ENCODE assay signal across 16 cellular contexts in the genomic region with DNA sequence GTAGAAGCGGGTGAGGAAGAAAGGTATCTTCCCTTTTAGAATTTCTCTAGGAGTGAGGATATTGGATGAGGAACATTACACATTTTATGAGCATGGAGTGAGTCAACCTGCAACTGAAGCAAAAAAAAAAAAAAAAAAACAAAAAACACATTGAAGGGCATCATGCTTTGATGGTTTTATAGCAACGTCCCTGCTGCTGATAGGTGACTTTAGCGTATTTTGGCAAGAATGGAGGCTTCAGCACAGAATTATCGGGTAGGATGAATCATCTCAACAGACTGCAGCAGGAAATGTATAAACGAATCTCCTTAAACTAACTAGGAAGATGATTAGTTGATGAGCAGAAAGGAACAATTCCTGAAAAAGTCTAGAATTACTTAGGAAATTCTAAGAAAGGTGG.
"Had no signal": no experiment of that assay in that cellular context is flagged by ENCODE, and none has a peak within 500 bp of the region (broad histone marks: within the 10 kb centered on the region; RNA-seq: fewer than 3 reads in every experiment).

No MANE protein-coding gene starts in this region.

- H3K27me3 ChIP-seq: adrenal gland, breast epithelium, dorsolateral prefrontal cortex, esophagus squamous epithelium, foreskin keratinocyte, heart left ventricle, spleen, tibial nerve had no signal

- H3K9me3 ChIP-seq: breast epithelium, left ventricle myocardium inferior, psoas muscle, tibial nerve had no signal

- H3K27ac ChIP-seq: adrenal gland, breast epithelium, dorsolateral prefrontal cortex, esophagus squamous epithelium, foreskin keratinocyte, heart left ventricle, left ventricle myocardium inferior, psoas muscle, spleen, tibial nerve had no signal

- H3K36me3 ChIP-seq: adrenal gland, esophagus squamous epithelium, heart left ventricle, left ventricle myocardium inferior, spleen, tibial nerve had no signal

- H3K4me3 ChIP-seq: adrenal gland, breast epithelium, dorsolateral prefrontal cortex, esophagus squamous epithelium, heart left ventricle, left ventricle myocardium inferior, psoas muscle, spleen, tibial nerve had no signal

- DNase-seq: activated CD4-positive, alpha-beta T cell treated with anti-CD3 and anti-CD28 coated beads, Interleukin-2, amount 50 U/mL, for 4 hours; activated CD4-positive, CD25-positive, alpha-beta regulatory T cell treated with anti-CD3 and anti-CD28 coated beads, Interleukin-2, amount 50 U/mL, for 72 hours; activated naive CD4-positive, alpha-beta T cell treated with anti-CD3 and anti-CD28 coated beads, Interleukin-2, amount 50 U/mL, for 16 hours; activated T-cell treated with anti-CD3 and anti-CD28 coated beads, Interleukin-2, amount 50 U/mL, for 1 hour; adrenal gland; dorsolateral prefrontal cortex; esophagus squamous epithelium; foreskin keratinocyte; heart left ventricle; left ventricle myocardium inferior; mesendoderm; psoas muscle; spleen; stimulated activated CD4-positive, alpha-beta T cell treated with anti-CD3 and anti-CD28 coated beads, Interleukin-1b, Interleukin-23, amount 100 ng/mL, for 48 hours had no signal
